ENCODE assay signal across 8 cellular contexts in the genomic region with DNA sequence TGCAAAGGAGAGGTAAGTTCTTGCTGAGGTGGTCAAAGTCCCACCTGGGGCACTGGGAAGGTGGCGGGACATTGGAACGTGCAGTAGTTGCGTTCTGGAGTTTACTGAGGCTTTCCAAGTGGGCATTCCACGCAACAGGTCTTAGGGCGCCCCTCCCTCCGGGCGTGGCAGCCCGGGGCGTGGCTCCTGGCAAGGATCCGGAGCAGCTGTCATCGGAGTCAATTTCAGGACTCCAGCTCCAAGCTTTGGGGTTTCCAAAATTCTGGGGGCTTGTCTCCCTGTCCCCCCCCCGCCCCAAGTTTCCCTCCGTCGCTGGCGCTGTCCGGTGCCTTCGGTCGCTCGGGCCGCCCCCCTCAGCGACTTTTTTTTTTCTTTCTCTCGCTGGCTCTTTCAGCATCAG. TPM values are rescaled to one million over a fixed set of nuclear protein-coding genes. Genes with fewer than 3 reads are reported as not detected.
DNase-seq lines count a peak whose midpoint lies in the region; ATAC-seq and TF ChIP-seq lines count a peak whose summit lies in the region.

No MANE protein-coding gene starts in this region.

- ATAC-seq in HG03196 (IDR thresholded peaks at IDR 0.05; ENCODE audit: unreplicated experiment), result peak; percentile 13

- peaks cover 27% of the 10 kb centered on the region for H3K27me3 Mint-ChIP-seq in activated naive CD8-positive, alpha-beta T cell treated with anti-CD3 and anti-CD28 coated beads for 36 hours

- 4 to 5% methylated on average over 17 to 22 of the region's 22 CpGs for WGBS in thyroid gland, 2 donors

- no peaks in the 10 kb centered on the region for H3K9me3 ChIP-seq in ES-I3 (ENCODE audit: control insufficient read depth, insufficient read depth, low read length)
- no peaks in the 10 kb centered on the region for H3K9me3 ChIP-seq in thyroid gland

- no peaks in the 10 kb centered on the region for H3K27me3 ChIP-seq in thyroid gland

- intact Hi-C loops in thyroid gland (cut with DNase I), result no loop called here

- no peak for TF ChIP-seq CTCF in thyroid gland (IDR thresholded peaks at IDR 0.05)

- peak overlapping the region in 2 of 3 donors; percentile 73 to 83 for H3K27ac ChIP-seq in thyroid gland

- H3K36me3 ChIP-seq in ES-I3 (ENCODE audit: insufficient read depth, low read length) (no peaks in the 10 kb centered on the region), thyroid gland (no peaks in the 10 kb centered on the region)

- H3K4me3 Mint-ChIP-seq in activated naive CD8-positive, alpha-beta T cell treated with anti-CD3 and anti-CD28 coated beads for 36 hours, result peak overlapping the region; percentile 94

- no peaks in the 10 kb centered on the region for H3K36me3 Mint-ChIP-seq in activated naive CD8-positive, alpha-beta T cell treated with anti-CD3 and anti-CD28 coated beads for 36 hours

- H3K9me3 Mint-ChIP-seq in activated naive CD8-positive, alpha-beta T cell treated with anti-CD3 and anti-CD28 coated beads for 36 hours, result no peaks in the 10 kb centered on the region

- H3K4me1 Mint-ChIP-seq in activated naive CD8-positive, alpha-beta T cell treated with anti-CD3 and anti-CD28 coated beads for 36 hours, result peaks cover 29% of the 10 kb centered on the region

- no peak for TF ChIP-seq POLR2A in thyroid gland (IDR thresholded peaks at IDR 0.05)

- peak overlapping the region; percentile 97; the same call in 1 of the 2 replicates for H3K9ac ChIP-seq in ES-I3 (ENCODE audit: low read depth, low read length)

- peak overlapping the region; percentile 31 to 92 (median 83) for H3K4me3 ChIP-seq in thyroid gland (replicated peaks in 1 of 3)

- no peak overlapping the region for H3K27ac Mint-ChIP-seq in activated naive CD8-positive, alpha-beta T cell treated with anti-CD3 and anti-CD28 coated beads for 36 hours

- H3K4me1 ChIP-seq in ES-I3 (ENCODE audit: insufficient read depth, low read length), result peaks cover 12% of the 10 kb centered on the region
- peaks cover 10 to 21% of the 10 kb centered on the region in 2 donors for H3K4me1 ChIP-seq in thyroid gland

- no peak for DNase-seq in activated naive CD8-positive, alpha-beta T cell treated with anti-CD3 and anti-CD28 coated beads for 36 hours
- DNase-seq in left kidney (ENCODE audit: low read depth, low spot score) (peak; percentile 30), thyroid gland (peak; percentile 45 to 50), SKM-1 treated with dmso at 0.1 percent for 144 hours (lab: John Stamatoyannopoulos, UW; ENCODE audit: unreplicated experiment) (no peak), SIG-M5 treated with dmso at 0.1 percent for 504 hours (lab: John Stamatoyannopoulos, UW; ENCODE audit: unreplicated experiment) (no peak), NCI-H1092 treated with DMSO at 0.1 percent for 48 hours (lab: John Stamatoyannopoulos, UW) (no peak)

RNA-seq across cellular contexts. Expression of a gene that starts 43.1 kb away (rescaled TPM):
- 100 to 1,000 TPM; 120 to 134 TPM for total RNA-seq in activated naive CD8-positive, alpha-beta T cell treated with anti-CD3 and anti-CD28 coated beads for 36 hours
- total RNA-seq in thyroid gland, result 10 to 100 TPM; 25.0 to 72.1 (median 63.1) TPM

Comparison
In these comparisons a context has a peak if more than half of its experiments do, and no peak if none do; other contexts are left out.
1. DNase-seq: peak in left kidney (single experiment) and thyroid gland (2 of 2); none in activated naive CD8-positive, alpha-beta T cell treated with anti-CD3 and anti-CD28 coated beads for 36 hours (single experiment), SKM-1 treated with dmso at 0.1 percent for 144 hours (single experiment), SIG-M5 treated with dmso at 0.1 percent for 504 hours (single experiment) and NCI-H1092 treated with DMSO at 0.1 percent for 48 hours (single experiment).